Comparison of ENCODE assay signal across 10 cellular contexts in the genomic region with DNA sequence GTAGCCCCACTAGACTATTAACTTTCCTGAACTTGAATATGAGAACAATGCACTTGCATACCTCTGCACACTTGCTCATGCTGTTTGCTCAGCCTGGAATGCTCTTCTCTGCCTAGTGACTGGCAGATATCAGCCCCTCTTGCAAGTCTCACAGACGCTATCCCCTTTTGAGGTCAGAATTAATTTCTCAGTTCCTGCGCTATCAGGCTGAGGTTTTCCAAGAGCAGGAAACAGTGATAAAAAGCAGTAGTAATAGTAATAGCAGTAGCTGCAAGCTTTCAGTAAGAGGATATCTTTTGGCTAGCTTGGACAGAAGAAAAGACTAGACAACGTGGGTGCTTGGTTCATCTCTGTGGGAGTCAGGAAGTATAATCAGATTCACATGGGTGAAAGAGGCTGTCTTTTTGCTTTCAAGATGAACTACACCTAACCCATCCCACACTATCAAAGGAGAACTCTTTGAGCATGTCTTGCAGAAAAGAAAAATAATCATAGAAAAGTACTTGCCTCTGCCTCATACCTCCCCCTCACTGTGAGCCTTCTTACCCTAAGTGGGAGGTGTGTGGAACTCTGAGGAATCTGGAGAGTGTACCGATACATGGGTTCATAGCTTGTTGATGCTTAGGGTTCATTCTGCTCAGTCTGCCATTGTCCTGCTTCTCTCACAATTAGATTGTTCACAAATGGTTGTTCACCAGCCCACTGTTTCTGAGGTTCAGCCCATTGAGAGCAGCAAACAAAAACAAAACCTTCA. TPM values are rescaled to one million over a fixed set of nuclear protein-coding genes. Genes with fewer than 3 reads are reported as not detected.
DNase-seq lines count a peak whose midpoint lies in the region; ATAC-seq and TF ChIP-seq lines count a peak whose summit lies in the region.
"Had no signal": no experiment of that assay in that cellular context is flagged by ENCODE, and none has a peak within 500 bp of the region (broad histone marks: within the 10 kb centered on the region; RNA-seq: fewer than 3 reads in every experiment).

No MANE protein-coding gene starts in this region.

- H3K9me2 ChIP-seq in MM.1S (replicated peaks; ENCODE audit: insufficient read depth, low read length) = no peaks in the 10 kb centered on the region

- peak; percentile 47 for ATAC-seq in HG03066 (IDR thresholded peaks at IDR 0.05; ENCODE audit: low read depth, unreplicated experiment)
- ATAC-seq in GM19035 (IDR thresholded peaks at IDR 0.05; ENCODE audit: unreplicated experiment) = no peak

- H3K9me3 Mint-ChIP-seq in progenitor cell of endocrine pancreas (ENCODE audit: low read depth) = peaks cover 10% of the 10 kb centered on the region

- DNase-seq in stimulated activated CD4-positive, alpha-beta T cell treated with anti-CD3 and anti-CD28 coated beads, Interleukin-1b, Interleukin-23, amount 100 ng/mL, for 48 hours = peak; percentile 3
- DNase-seq in stimulated activated CD4-positive, alpha-beta T cell treated with anti-CD3 and anti-CD28 coated beads, Interleukin-12 subunit alpha, Interleukin-12 subunit beta, amount 100 ng/mL, for 4 hours = no peak
- DNase-seq in brain microvascular endothelial cell (peak; percentile 80), MM.1S (no peak), progenitor cell of endocrine pancreas (ENCODE audit: low spot score, unreplicated experiment) (no peak), lower leg skin (ENCODE audit: low spot score in 2 of 2) (no peak)
- DNase-seq: stimulated activated CD4-positive, alpha-beta T cell treated with anti-CD3 and anti-CD28 coated beads, Interleukin-4, amount 100 ng/mL, for 1 hour had no signal

- no peak overlapping the region for H3K4me3 Mint-ChIP-seq in progenitor cell of endocrine pancreas (ENCODE audit: low read depth)

- 51 to 67% methylated on average over 4 of the region's 4 CpGs for WGBS in lower leg skin, 2 donors

- no peaks in the 10 kb centered on the region for H3K36me3 Mint-ChIP-seq in progenitor cell of endocrine pancreas (ENCODE audit: insufficient read depth)

- H3K9ac ChIP-seq in MM.1S (ENCODE audit: low read length) = no peak overlapping the region

- H3K27me3 ChIP-seq in brain microvascular endothelial cell (replicated peaks) = no peaks in the 10 kb centered on the region
- no peaks in the 10 kb centered on the region for H3K27me3 ChIP-seq in MM.1S (replicated peaks; ENCODE audit: insufficient read depth, low read length)

- H3K27ac ChIP-seq in brain microvascular endothelial cell (peak overlapping the region; percentile 71), MM.1S (ENCODE audit: low read length) (no peak overlapping the region)
- H3K27ac ChIP-seq: C4-2B had no signal

- no peaks in the 10 kb centered on the region for H3K9me3 ChIP-seq in MM.1S (replicated peaks; ENCODE audit: insufficient read depth, low read length)

- H3K27ac Mint-ChIP-seq in progenitor cell of endocrine pancreas = no peak overlapping the region

- H3K27me3 Mint-ChIP-seq in progenitor cell of endocrine pancreas = no peaks in the 10 kb centered on the region

- no peak overlapping the region for H3K4me3 ChIP-seq in brain microvascular endothelial cell (ENCODE audit: low read depth, low read length)
- H3K4me3 ChIP-seq in MM.1S (ENCODE audit: low read length) = no peak overlapping the region
- H3K4me3 ChIP-seq in lower leg skin (ENCODE audit: low read depth, poor library complexity, severe bottlenecking) = no peak overlapping the region

- TF ChIP-seq CTCF in brain microvascular endothelial cell (IDR thresholded peaks at IDR 0.05; ENCODE audit: low read depth, low read length, missing control alignments) (no peak), MM.1S (IDR thresholded peaks at IDR 0.05; ENCODE audit: low read length) (no peak), progenitor cell of endocrine pancreas (IDR thresholded peaks at IDR 0.05; ENCODE audit: unreplicated experiment) (no peak), lower leg skin (IDR thresholded peaks at IDR 0.05) (no peak)

- H3K4me2 ChIP-seq in MM.1S (ENCODE audit: low read depth, low read length) = no peak overlapping the region

- intact Hi-C loops in lower leg skin (cut with DNase I; ENCODE audit: low total_unique reads) = no loop called here

- no peaks in the 10 kb centered on the region for H3K36me3 ChIP-seq in brain microvascular endothelial cell (replicated peaks)
- H3K36me3 ChIP-seq in MM.1S (replicated peaks; ENCODE audit: insufficient read depth, low read length) = no peaks in the 10 kb centered on the region

- peaks cover 3% of the 10 kb centered on the region for H3K4me1 Mint-ChIP-seq in progenitor cell of endocrine pancreas (ENCODE audit: low read depth)

- H4K20me1 ChIP-seq in MM.1S (ENCODE audit: insufficient read depth, low read length) = no peaks in the 10 kb centered on the region

- no peak for TF ChIP-seq POLR2A in lower leg skin (IDR thresholded peaks at IDR 0.05)

- in situ Hi-C loops in brain microvascular endothelial cell (cut with HindIII; ENCODE audit: low pct_ligation_motif_present, low sequenced_read_pairs) = no loop called here

- peaks cover 10% of the 10 kb centered on the region; the same call in 1 of the 2 replicates for H3K4me1 ChIP-seq in MM.1S (ENCODE audit: low read length)

- no peaks in the 10 kb centered on the region for H3K79me2 ChIP-seq in MM.1S (ENCODE audit: low read length)

- no peak overlapping the region for H2AFZ ChIP-seq in MM.1S (ENCODE audit: low read length)

- H3F3A ChIP-seq in MM.1S (ENCODE audit: insufficient read depth, low read length) = no peaks in the 10 kb centered on the region

RNA-seq across cellular contexts. Expression of a gene that starts 11.3 kb away (rescaled TPM):
- total RNA-seq in progenitor cell of endocrine pancreas (0.29 and 0.44 TPM in 2 replicates), lower leg skin (under 1 TPM; 0.08 to 0.39 (median 0.18) TPM)

Comparison
In these comparisons a context has a peak if more than half of its experiments do, and no peak if none do; other contexts are left out.
1. DNase-seq: peak in stimulated activated CD4-positive, alpha-beta T cell treated with anti-CD3 and anti-CD28 coated beads, Interleukin-1b, Interleukin-23, amount 100 ng/mL, for 48 hours (single experiment) and brain microvascular endothelial cell (single experiment); none in stimulated activated CD4-positive, alpha-beta T cell treated with anti-CD3 and anti-CD28 coated beads, Interleukin-12 subunit alpha, Interleukin-12 subunit beta, amount 100 ng/mL, for 4 hours (single experiment), MM.1S (single experiment), progenitor cell of endocrine pancreas (single experiment) and lower leg skin (0 of 2).